Comparison of ENCODE assay signal across 34 cellular contexts in genomic region chrX:112798736-112799135, GRCh38.
"Had no signal": no experiment of that assay in that cellular context is flagged by ENCODE, and none has a peak within 500 bp of the region (broad histone marks: within the 10 kb centered on the region; RNA-seq: fewer than 3 reads in every experiment).

No MANE protein-coding gene starts in this region.

- DNase-seq: activated B cell treated with CpG ODN at 0.5 μM for 24 hours; activated CD4-positive, alpha-beta memory T cell treated with anti-CD3 and anti-CD28 coated beads, Interleukin-2, amount 10 ng/mL, durations not matched to agents 7 days and 5 days; activated CD4-positive, alpha-beta T cell treated with anti-CD3 and anti-CD28 coated beads for 36 hours; activated CD4-positive, alpha-beta T cell treated with anti-CD3 and anti-CD28 coated beads, Interleukin-2, amount 10 ng/mL, durations not matched to agents 7 days and 5 days; activated CD4-positive, alpha-beta T cell treated with anti-CD3 and anti-CD28 coated beads, Interleukin-2, amount 50 U/mL, for 4 hours; activated CD8-positive, alpha-beta memory T cell treated with anti-CD3 and anti-CD28 coated beads, Interleukin-2, amount 50 U/mL, for 48 hours; activated gamma-delta T cell; activated naive CD4-positive, alpha-beta T cell; activated naive CD4-positive, alpha-beta T cell treated with anti-CD3 and anti-CD28 coated beads, Interleukin-2, amount 10 ng/mL, durations not matched to agents 7 days and 5 days; activated naive CD8-positive, alpha-beta T cell treated with anti-CD3 and anti-CD28 coated beads, Interleukin-2, amount 10 ng/mL, durations not matched to agents 7 days and 5 days; activated T-cell treated with anti-CD3 and anti-CD28 coated beads for 4 hours; activated T-cell treated with anti-CD3 and anti-CD28 coated beads, Interleukin-2, amount 50 U/mL, for 24 hours; activated T-cell treated with anti-CD3 and anti-CD28 coated beads, Interleukin-2, amount 50 U/mL, for 72 hours; brain microvascular endothelial cell; dorsolateral prefrontal cortex; effector memory CD4-positive, alpha-beta T cell; endodermal cell; foreskin fibroblast; glutamatergic neuron; heart left ventricle; SW 1271; T-cell; T-helper 9 cell; WERI-Rb-1 had no signal

- H3K27ac ChIP-seq: ascending aorta, brain microvascular endothelial cell, coronary artery, heart left ventricle, WERI-Rb-1 had no signal

- FAIRE-seq: bronchial epithelial cell, frontal cortex had no signal

- H3K27me3 ChIP-seq: ascending aorta, brain microvascular endothelial cell had no signal

- ATAC-seq: activated CD4-positive, alpha-beta T cell treated with anti-CD3 and anti-CD28 coated beads for 36 hours; activated CD4-positive, CD25-positive, alpha-beta regulatory T cell treated with anti-CD3 and anti-CD28 coated beads, Interleukin-2, amount 50 U/mL, for 24 hours; activated naive CD4-positive, alpha-beta T cell treated with anti-CD3 and anti-CD28 coated beads, Interleukin-2, amount 50 U/mL, for 72 hours; activated T-cell treated with anti-CD3 and anti-CD28 coated beads, Interleukin-2, amount 50 U/mL, for 72 hours; esophagus mucosa; heart left ventricle; T-cell had no signal

- H3K36me3 Mint-ChIP-seq: activated naive CD4-positive, alpha-beta T cell treated with anti-CD3 and anti-CD28 coated beads, Interleukin-2, amount 10 ng/mL, durations not matched to agents 7 days and 5 days; activated naive CD8-positive, alpha-beta T cell treated with anti-CD3 and anti-CD28 coated beads, Interleukin-2, amount 10 ng/mL, durations not matched to agents 7 days and 5 days had no signal

- H3K36me3 ChIP-seq: ascending aorta, brain microvascular endothelial cell, WERI-Rb-1 had no signal

- H3K4me1 Mint-ChIP-seq: activated B cell treated with CpG ODN at 0.5 μM for 24 hours; activated CD4-positive, alpha-beta memory T cell treated with anti-CD3 and anti-CD28 coated beads, Interleukin-2, amount 10 ng/mL, durations not matched to agents 7 days and 5 days; activated CD4-positive, alpha-beta T cell treated with anti-CD3 and anti-CD28 coated beads for 36 hours; activated CD4-positive, alpha-beta T cell treated with anti-CD3 and anti-CD28 coated beads, Interleukin-2, amount 10 ng/mL, durations not matched to agents 7 days and 5 days; activated naive CD4-positive, alpha-beta T cell treated with anti-CD3 and anti-CD28 coated beads, Interleukin-2, amount 10 ng/mL, durations not matched to agents 7 days and 5 days; activated naive CD8-positive, alpha-beta T cell treated with anti-CD3 and anti-CD28 coated beads, Interleukin-2, amount 10 ng/mL, durations not matched to agents 7 days and 5 days; central memory CD8-positive, alpha-beta T cell; endodermal cell; T-cell had no signal

- H3K4me3 Mint-ChIP-seq: activated B cell treated with CpG ODN at 0.5 μM for 24 hours; activated CD4-positive, alpha-beta memory T cell treated with anti-CD3 and anti-CD28 coated beads, Interleukin-2, amount 10 ng/mL, durations not matched to agents 7 days and 5 days; activated CD4-positive, alpha-beta T cell treated with anti-CD3 and anti-CD28 coated beads for 36 hours; activated CD4-positive, alpha-beta T cell treated with anti-CD3 and anti-CD28 coated beads, Interleukin-2, amount 10 ng/mL, durations not matched to agents 7 days and 5 days; activated naive CD4-positive, alpha-beta T cell treated with anti-CD3 and anti-CD28 coated beads, Interleukin-2, amount 10 ng/mL, durations not matched to agents 7 days and 5 days; activated naive CD8-positive, alpha-beta T cell treated with anti-CD3 and anti-CD28 coated beads, Interleukin-2, amount 10 ng/mL, durations not matched to agents 7 days and 5 days; activated T-cell treated with anti-CD3 and anti-CD28 coated beads, Interleukin-2, amount 50 U/mL, for 24 hours; activated T-cell treated with anti-CD3 and anti-CD28 coated beads, Interleukin-2, amount 50 U/mL, for 72 hours; central memory CD8-positive, alpha-beta T cell; dendritic cell treated with granulocyte-macrophage colony-stimulating factor and Interleukin-4, amounts not matched to agents 40 ng/mL and 50 ng/mL, for 4 days; endodermal cell; T-cell; T-helper 1 cell treated with Interleukin-12 subunit alpha and Interleukin-12 subunit beta and Interleukin-4 antibody, amounts not matched to agents 30 μg/mL and 1 μg/mL, for 36 hours had no signal

- H3K4me3 ChIP-seq: ascending aorta, coronary artery, dorsolateral prefrontal cortex, heart left ventricle had no signal

- H3K4me1 ChIP-seq: ascending aorta, heart left ventricle had no signal

- H3K27ac Mint-ChIP-seq: activated B cell treated with CpG ODN at 0.5 μM for 24 hours; activated CD4-positive, alpha-beta memory T cell treated with anti-CD3 and anti-CD28 coated beads, Interleukin-2, amount 10 ng/mL, durations not matched to agents 7 days and 5 days; activated CD4-positive, alpha-beta T cell treated with anti-CD3 and anti-CD28 coated beads for 36 hours; activated CD4-positive, alpha-beta T cell treated with anti-CD3 and anti-CD28 coated beads, Interleukin-2, amount 10 ng/mL, durations not matched to agents 7 days and 5 days; activated naive CD4-positive, alpha-beta T cell treated with anti-CD3 and anti-CD28 coated beads, Interleukin-2, amount 10 ng/mL, durations not matched to agents 7 days and 5 days; activated naive CD4-positive, alpha-beta T cell treated with anti-CD3 and anti-CD28 coated beads, Interleukin-2, amount 50 U/mL, for 72 hours; activated naive CD8-positive, alpha-beta T cell treated with anti-CD3 and anti-CD28 coated beads, Interleukin-2, amount 10 ng/mL, durations not matched to agents 7 days and 5 days; activated T-cell treated with anti-CD3 and anti-CD28 coated beads, Interleukin-2, amount 50 U/mL, for 24 hours; activated T-cell treated with anti-CD3 and anti-CD28 coated beads, Interleukin-2, amount 50 U/mL, for 72 hours; dendritic cell treated with granulocyte-macrophage colony-stimulating factor and Interleukin-4, amounts not matched to agents 40 ng/mL and 50 ng/mL, for 4 days; endodermal cell; T-cell; T-helper 1 cell treated with Interleukin-12 subunit alpha and Interleukin-12 subunit beta and Interleukin-4 antibody, amounts not matched to agents 30 μg/mL and 1 μg/mL, for 36 hours had no signal

- H3K9me3 Mint-ChIP-seq: activated CD4-positive, alpha-beta memory T cell treated with anti-CD3 and anti-CD28 coated beads, Interleukin-2, amount 10 ng/mL, durations not matched to agents 7 days and 5 days; activated CD4-positive, alpha-beta T cell treated with anti-CD3 and anti-CD28 coated beads, Interleukin-2, amount 10 ng/mL, durations not matched to agents 7 days and 5 days; activated naive CD4-positive, alpha-beta T cell treated with anti-CD3 and anti-CD28 coated beads, Interleukin-2, amount 10 ng/mL, durations not matched to agents 7 days and 5 days; activated T-cell treated with anti-CD3 and anti-CD28 coated beads, Interleukin-2, amount 50 U/mL, for 24 hours; central memory CD8-positive, alpha-beta T cell; dendritic cell treated with granulocyte-macrophage colony-stimulating factor and Interleukin-4, amounts not matched to agents 40 ng/mL and 50 ng/mL, for 4 days; endodermal cell; T-helper 1 cell treated with Interleukin-12 subunit alpha and Interleukin-12 subunit beta and Interleukin-4 antibody, amounts not matched to agents 30 μg/mL and 1 μg/mL, for 36 hours had no signal

- H3K27me3 Mint-ChIP-seq: activated B cell treated with CpG ODN at 0.5 μM for 24 hours; activated CD4-positive, alpha-beta memory T cell treated with anti-CD3 and anti-CD28 coated beads, Interleukin-2, amount 10 ng/mL, durations not matched to agents 7 days and 5 days; activated CD4-positive, alpha-beta T cell treated with anti-CD3 and anti-CD28 coated beads for 36 hours; activated CD4-positive, alpha-beta T cell treated with anti-CD3 and anti-CD28 coated beads, Interleukin-2, amount 10 ng/mL, durations not matched to agents 7 days and 5 days; activated naive CD4-positive, alpha-beta T cell treated with anti-CD3 and anti-CD28 coated beads, Interleukin-2, amount 10 ng/mL, durations not matched to agents 7 days and 5 days; activated naive CD8-positive, alpha-beta T cell treated with anti-CD3 and anti-CD28 coated beads, Interleukin-2, amount 10 ng/mL, durations not matched to agents 7 days and 5 days; central memory CD8-positive, alpha-beta T cell; dendritic cell treated with granulocyte-macrophage colony-stimulating factor and Interleukin-4, amounts not matched to agents 40 ng/mL and 50 ng/mL, for 4 days had no signal
